ENCODE assay signal across 13 cellular contexts in the genomic region with DNA sequence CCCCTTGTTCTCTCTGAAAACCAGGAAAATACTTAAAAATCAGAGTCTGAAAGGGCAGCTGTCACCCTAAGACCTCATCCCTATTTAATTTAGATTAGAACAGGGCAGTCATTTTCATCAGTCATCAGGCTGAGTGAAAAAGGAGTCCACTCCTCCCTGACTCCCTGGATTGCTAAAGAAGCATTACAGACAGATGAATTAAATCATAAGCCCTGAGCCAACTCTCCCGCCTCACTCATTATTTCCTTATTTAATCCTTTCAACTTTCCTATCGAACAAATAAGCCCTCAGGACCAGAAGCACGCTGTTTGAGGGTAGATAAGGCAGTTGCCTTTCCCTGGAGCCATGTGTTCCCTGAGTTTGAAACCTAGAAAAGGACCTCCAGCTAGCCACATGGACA.
DNase-seq lines count a peak whose midpoint lies in the region; ATAC-seq and TF ChIP-seq lines count a peak whose summit lies in the region.
"Had no signal": no experiment of that assay in that cellular context is flagged by ENCODE, and none has a peak within 500 bp of the region (broad histone marks: within the 10 kb centered on the region; RNA-seq: fewer than 3 reads in every experiment).

No MANE protein-coding gene starts in this region.

- POLR2A ChIA-PET in activated CD8-positive, alpha-beta T cell treated with anti-CD3 and anti-CD28 coated beads for 36 hours (lab: Charles Lee), result no interaction called here

- no peak for ATAC-seq in activated CD8-positive, alpha-beta T cell treated with anti-CD3 and anti-CD28 coated beads for 36 hours
- no peak for ATAC-seq in left ventricle myocardium superior
- ATAC-seq: CD8-positive, alpha-beta T cell; HCT116 had no signal

- peaks cover 2% of the 10 kb centered on the region for H3K9me3 Mint-ChIP-seq in nephron
- no peaks in the 10 kb centered on the region for H3K9me3 Mint-ChIP-seq in activated CD8-positive, alpha-beta T cell treated with anti-CD3 and anti-CD28 coated beads for 36 hours
- H3K9me3 Mint-ChIP-seq: CD8-positive, alpha-beta T cell had no signal

- peak overlapping the region; percentile 28 to 35 (median 28) for H3K27ac Mint-ChIP-seq in nephron
- no peak overlapping the region for H3K27ac Mint-ChIP-seq in activated CD8-positive, alpha-beta T cell treated with anti-CD3 and anti-CD28 coated beads for 36 hours
- H3K27ac Mint-ChIP-seq: CD8-positive, alpha-beta T cell had no signal

- H3K4me1 Mint-ChIP-seq in nephron, result peaks cover 5% of the 10 kb centered on the region
- H3K4me1 Mint-ChIP-seq in activated CD8-positive, alpha-beta T cell treated with anti-CD3 and anti-CD28 coated beads for 36 hours (ENCODE audit: low read depth), result peaks cover 8% of the 10 kb centered on the region

- intact Hi-C loops in activated CD8-positive, alpha-beta T cell treated with anti-CD3 and anti-CD28 coated beads for 36 hours (cut with micrococcal nuclease), result no loop called here
- intact Hi-C loops in left ventricle myocardium superior (cut with micrococcal nuclease), result no loop called here

- CTCF ChIA-PET in activated CD8-positive, alpha-beta T cell treated with anti-CD3 and anti-CD28 coated beads for 36 hours (lab: Charles Lee), result no interaction called here

- no peaks in the 10 kb centered on the region for H3K27me3 Mint-ChIP-seq in nephron (ENCODE audit: low read depth)
- H3K27me3 Mint-ChIP-seq in activated CD8-positive, alpha-beta T cell treated with anti-CD3 and anti-CD28 coated beads for 36 hours, result no peaks in the 10 kb centered on the region

- H3K4me3 Mint-ChIP-seq in nephron, result no peak overlapping the region
- H3K4me3 Mint-ChIP-seq in activated CD8-positive, alpha-beta T cell treated with anti-CD3 and anti-CD28 coated beads for 36 hours, result no peak overlapping the region
- H3K4me3 Mint-ChIP-seq: CD14-positive monocyte; CD8-positive, alpha-beta T cell had no signal

- TF ChIP-seq CTCF in nephron (IDR thresholded peaks at IDR 0.05; ENCODE audit: unreplicated experiment in 3 of 3), result no peak
- TF ChIP-seq CTCF in activated CD8-positive, alpha-beta T cell treated with anti-CD3 and anti-CD28 coated beads for 36 hours (IDR thresholded peaks at IDR 0.05), result no peak

- H3K36me3 Mint-ChIP-seq in nephron (ENCODE audit: low read depth), result no peaks in the 10 kb centered on the region
- no peaks in the 10 kb centered on the region for H3K36me3 Mint-ChIP-seq in activated CD8-positive, alpha-beta T cell treated with anti-CD3 and anti-CD28 coated beads for 36 hours (ENCODE audit: low read depth)
- H3K36me3 Mint-ChIP-seq: CD14-positive monocyte; CD8-positive, alpha-beta T cell had no signal

- DNase-seq in NCI-H2227 (lab: John Stamatoyannopoulos, UW; ENCODE audit: unreplicated experiment) (peak; percentile 1), amniotic epithelial cell (ENCODE audit: low read depth) (peak; percentile 56), EL (no peak), left ventricle myocardium superior (no peak)
- DNase-seq in activated CD8-positive, alpha-beta T cell treated with anti-CD3 and anti-CD28 coated beads for 36 hours, result no peak
- DNase-seq: CD8-positive, alpha-beta T cell; COR-L47; DND-41; GF-D8; GM23248 had no signal

Comparison
In these comparisons a context has a peak if more than half of its experiments do, and no peak if none do; other contexts are left out.
1. DNase-seq: peak in NCI-H2227 (single experiment) and amniotic epithelial cell (single experiment); none in activated CD8-positive, alpha-beta T cell treated with anti-CD3 and anti-CD28 coated beads for 36 hours (single experiment), EL (single experiment) and left ventricle myocardium superior (single experiment).